Comparison of ENCODE assay signal across 20 cellular contexts in the genomic region with DNA sequence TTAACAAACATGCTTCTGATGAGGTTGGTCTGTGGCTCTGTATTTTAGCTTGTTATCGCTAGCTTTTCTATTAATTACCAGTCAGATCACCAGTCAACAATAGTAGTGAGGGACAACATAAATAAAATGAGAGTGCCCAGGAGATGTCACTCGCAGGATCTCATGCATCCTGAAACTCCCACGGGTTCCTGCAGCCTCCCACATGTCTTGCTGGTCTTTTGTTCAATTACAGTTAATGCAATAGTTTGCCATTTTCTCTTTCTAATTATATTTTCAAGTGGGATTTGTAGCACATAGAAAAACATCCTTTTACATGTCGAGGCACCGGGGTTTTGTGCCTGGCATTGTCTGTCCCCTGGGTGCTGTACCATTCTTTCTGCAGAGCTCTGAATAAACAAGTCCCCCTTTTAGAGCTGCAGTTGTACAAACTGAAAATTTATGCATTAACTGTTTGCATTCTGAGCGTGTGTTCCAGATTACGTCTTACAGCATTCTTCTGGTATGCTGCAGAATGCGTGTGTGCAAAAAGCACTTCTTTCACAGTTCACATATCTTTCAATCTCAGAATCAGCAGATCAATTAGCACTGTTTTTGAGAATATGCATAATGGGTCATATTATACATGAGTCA. TPM values are rescaled to one million over a fixed set of nuclear protein-coding genes. Genes with fewer than 3 reads are reported as not detected.
DNase-seq lines count a peak whose midpoint lies in the region; ATAC-seq and TF ChIP-seq lines count a peak whose summit lies in the region.
"Had no signal": no experiment of that assay in that cellular context is flagged by ENCODE, and none has a peak within 500 bp of the region (broad histone marks: within the 10 kb centered on the region; RNA-seq: fewer than 3 reads in every experiment).

No MANE protein-coding gene starts in this region.

- H3K9me3 ChIP-seq in suprapubic skin, result no peaks in the 10 kb centered on the region
- H3K9me3 ChIP-seq: esophagus muscularis mucosa, vagina had no signal

- H3K36me3 ChIP-seq in suprapubic skin, result peaks cover 11% of the 10 kb centered on the region

- no peak for TF ChIP-seq EP300 in suprapubic skin (IDR thresholded peaks at IDR 0.05)

- no peaks in the 10 kb centered on the region for H3K9me3 Mint-ChIP-seq in glutamatergic neuron (ENCODE audit: unreplicated experiment)
- H3K9me3 Mint-ChIP-seq: stimulated activated naive CD8-positive, alpha-beta T cell treated with anti-CD3 and anti-CD28 coated beads, Interleukin-15, amount 100 ng/mL, for 72 hours had no signal

- H3K4me1 Mint-ChIP-seq in glutamatergic neuron (ENCODE audit: low read depth, unreplicated experiment), result peaks cover 11% of the 10 kb centered on the region
- H3K4me1 Mint-ChIP-seq: stimulated activated naive CD8-positive, alpha-beta T cell treated with anti-CD3 and anti-CD28 coated beads, Interleukin-15, amount 100 ng/mL, for 72 hours had no signal

- H3K27me3 Mint-ChIP-seq in glutamatergic neuron (ENCODE audit: unreplicated experiment), result no peaks in the 10 kb centered on the region
- H3K27me3 Mint-ChIP-seq: stimulated activated naive CD8-positive, alpha-beta T cell treated with anti-CD3 and anti-CD28 coated beads, Interleukin-15, amount 100 ng/mL, for 72 hours had no signal

- no peaks in the 10 kb centered on the region for H3K4me1 ChIP-seq in suprapubic skin
- H3K4me1 ChIP-seq: parathyroid adenoma had no signal

- no peak for TF ChIP-seq POLR2A in suprapubic skin (IDR thresholded peaks at IDR 0.05)

- CTCF ChIA-PET in RWPE1 (lab: Yijun Ruan, JAX), result no interaction called here

- H3K36me3 Mint-ChIP-seq in glutamatergic neuron (ENCODE audit: unreplicated experiment), result no peaks in the 10 kb centered on the region

- peak overlapping the region; percentile 16 for H3K4me3 Mint-ChIP-seq in glutamatergic neuron (ENCODE audit: unreplicated experiment)
- H3K4me3 Mint-ChIP-seq: stimulated activated naive CD8-positive, alpha-beta T cell treated with anti-CD3 and anti-CD28 coated beads, Interleukin-15, amount 100 ng/mL, for 72 hours had no signal

- 68% methylated on average over 8 of the region's 8 CpGs for WGBS in suprapubic skin

- TF ChIP-seq CTCF in glutamatergic neuron (IDR thresholded peaks at IDR 0.05; ENCODE audit: partially characterized antibody, unreplicated experiment), result no peak
- no peak for TF ChIP-seq CTCF in RWPE1 (conservative IDR thresholded peaks at IDR 0.05; ENCODE audit: low read depth)
- TF ChIP-seq CTCF in suprapubic skin (IDR thresholded peaks at IDR 0.05), result no peak

- DNase-seq in DMS153 treated with DMSO at 0.1 percent for 48 hours (lab: John Stamatoyannopoulos, UW; ENCODE audit: unreplicated experiment) (peak; percentile 46), NCI-H345 (lab: John Stamatoyannopoulos, UW) (peak; percentile 73), glutamatergic neuron (no peak), pons (ENCODE audit: low spot score) (peak; percentile 83), RWPE1 (ENCODE audit: low spot score) (no peak), suprapubic skin (ENCODE audit: low spot score in 2 of 2) (no peak), cortex of kidney (lab: John Stamatoyannopoulos, UW) (no peak)
- DNase-seq: activated CD4-positive, alpha-beta T cell treated with anti-CD3 and anti-CD28 coated beads, Interleukin-2, amount 50 U/mL, for 1 hour; activated CD8-positive, alpha-beta memory T cell treated with anti-CD3 and anti-CD28 coated beads, Interleukin-2, amount 50 U/mL, for 48 hours; activated gamma-delta T cell; effector CD8-positive, alpha-beta T cell; NCI-H187 treated with DMSO at 0.1 percent for 48 hours; Right ventricle myocardium superior; stimulated activated naive CD8-positive, alpha-beta T cell treated with anti-CD3 and anti-CD28 coated beads, Interleukin-15, amount 100 ng/mL, for 72 hours had no signal

- H3K27ac ChIP-seq in RWPE1 (no peak overlapping the region), suprapubic skin (no peak overlapping the region)
- H3K27ac ChIP-seq: parathyroid adenoma had no signal

- H3K4me3 ChIP-seq in suprapubic skin, result no peak overlapping the region
- H3K4me3 ChIP-seq: esophagus muscularis mucosa, vagina had no signal

- no peak overlapping the region for H3K27ac Mint-ChIP-seq in glutamatergic neuron (ENCODE audit: unreplicated experiment)
- H3K27ac Mint-ChIP-seq: stimulated activated naive CD8-positive, alpha-beta T cell treated with anti-CD3 and anti-CD28 coated beads, Interleukin-15, amount 100 ng/mL, for 72 hours had no signal

- no peaks in the 10 kb centered on the region for H3K27me3 ChIP-seq in suprapubic skin
- H3K27me3 ChIP-seq: esophagus muscularis mucosa, vagina had no signal

- no peak for ATAC-seq in GM18502 (IDR thresholded peaks at IDR 0.05; ENCODE audit: poor library complexity, unreplicated experiment)
- ATAC-seq: HepG2; stimulated activated naive CD8-positive, alpha-beta T cell treated with anti-CD3 and anti-CD28 coated beads, Interleukin-15, amount 100 ng/mL, for 72 hours had no signal

- POLR2A ChIA-PET in RWPE1 (lab: Yijun Ruan, JAX; ENCODE audit: low non-redundant PET), result no interaction called here

RNA-seq across cellular contexts. Expression of a gene that starts 27.4 kb away (rescaled TPM):
- 4.8 TPM for total RNA-seq in glutamatergic neuron (ENCODE audit: unreplicated experiment)
- 10 to 100 TPM; 12.7 to 28.0 (median 20.3) TPM for total RNA-seq in suprapubic skin
- total RNA-seq: T-helper 1 cell treated with Interleukin-12 subunit alpha and Interleukin-12 subunit beta and Interleukin-4 antibody, amounts not matched to agents 30 ng/mL and 1 ng/mL, for 36 hours had no signal

Comparison
In these comparisons a context has a peak if more than half of its experiments do, and no peak if none do; other contexts are left out.
1. DNase-seq: peak in DMS153 treated with DMSO at 0.1 percent for 48 hours (single experiment), NCI-H345 (single experiment) and pons (single experiment); none in glutamatergic neuron (single experiment), RWPE1 (single experiment), suprapubic skin (0 of 2) and cortex of kidney (single experiment).